Comparison of ENCODE assay signal across 1 cellular context in the genomic region with DNA sequence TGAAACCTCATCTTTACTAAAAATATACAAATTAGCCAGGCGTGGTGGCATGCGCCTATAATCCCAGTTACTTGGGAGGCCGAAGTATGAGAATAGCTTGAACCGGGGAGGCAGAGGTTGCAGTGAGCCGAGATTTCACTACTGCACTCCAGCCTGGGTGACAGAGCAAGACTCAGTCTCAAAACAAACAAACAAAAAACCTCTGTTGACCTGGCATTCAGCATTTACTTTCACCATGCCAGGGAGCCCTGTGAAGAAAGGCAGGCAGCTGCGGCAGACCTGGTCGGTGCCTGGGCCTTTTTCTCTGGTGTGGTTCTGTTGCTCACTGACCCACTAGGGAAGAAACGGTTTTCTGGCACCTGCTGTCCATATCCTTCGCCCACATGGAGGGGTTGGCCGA.
TF ChIP-seq lines count a peak whose summit lies in the region.

No MANE protein-coding gene starts in this region.

TF ChIP-seq in IMR-90, 13 proteins besides CTCF, POLR2A, EP300 and RAD21 (continued from another document):
- no peak for TF ChIP-seq RFX5 (IDR thresholded peaks at IDR 0.05; ENCODE audit: low read depth, low read length)
- no peak for TF ChIP-seq CEBPB (IDR thresholded peaks at IDR 0.05; ENCODE audit: low read depth, low read length)
- no peak for TF ChIP-seq BHLHE40 (IDR thresholded peaks at IDR 0.05; ENCODE audit: low read depth, low read length)
